ENCODE assay signal across 8 cellular contexts in genomic region chr11:59058120-59058917, GRCh38. TPM values are rescaled to one million over a fixed set of nuclear protein-coding genes. Genes with fewer than 3 reads are reported as not detected.
DNase-seq lines count a peak whose midpoint lies in the region; ATAC-seq and TF ChIP-seq lines count a peak whose summit lies in the region.
"Not testable (repeated sequence)": the region's sequence is repeated elsewhere in the genome, so short reads cannot be mapped to it uniquely, and the experiment has no call there.

No MANE protein-coding gene starts in this region.

- not testable (repeated sequence) for H3K36me3 ChIP-seq in transverse colon

- H3K27me3 ChIP-seq in transverse colon, result peaks cover 26% of the 10 kb centered on the region

- peak; percentile 91 for ATAC-seq in HG02759 (IDR thresholded peaks at IDR 0.05; ENCODE audit: unreplicated experiment)
- peak; percentile 92 for ATAC-seq in activated naive CD8-positive, alpha-beta T cell treated with anti-CD3 and anti-CD28 coated beads, Interleukin-2, amount 50 U/mL, for 24 hours
- ATAC-seq in left cardiac atrium, result peak; percentile 87 to 95

- not testable (repeated sequence) for H3K4me1 Mint-ChIP-seq in activated naive CD8-positive, alpha-beta T cell treated with anti-CD3 and anti-CD28 coated beads, Interleukin-2, amount 50 U/mL, for 24 hours

- intact Hi-C loops in left cardiac atrium (cut with DNase I), result loop anchor here in 1 of 2 donors (5.0 kb wide), 1 partner anchor 101 kb away; no protein-coding TSS in a partner anchor
- intact Hi-C loops in transverse colon (cut with DNase I; ENCODE audit: low total_unique reads), result not testable (repeated sequence)

- TF ChIP-seq EP300 in transverse colon (IDR thresholded peaks at IDR 0.05; ENCODE audit: low read depth), result not testable (repeated sequence)

- H3K4me3 Mint-ChIP-seq in activated naive CD8-positive, alpha-beta T cell treated with anti-CD3 and anti-CD28 coated beads, Interleukin-2, amount 50 U/mL, for 24 hours, result peak overlapping the region; percentile 73

- peak; percentile 93 for DNase-seq in NCI-H1092 treated with DMSO at 0.1 percent for 48 hours (lab: John Stamatoyannopoulos, UW)
- DNase-seq in SW 1271 (lab: John Stamatoyannopoulos, UW), result peak; percentile 50 to 79
- peak; percentile 92 for DNase-seq in activated naive CD8-positive, alpha-beta T cell treated with anti-CD3 and anti-CD28 coated beads, Interleukin-2, amount 50 U/mL, for 24 hours
- DNase-seq in left cardiac atrium, result peak; percentile 60
- peak; percentile 94 for DNase-seq in pons (ENCODE audit: low spot score)
- peak; percentile 90 for DNase-seq in transverse colon

- WGBS in transverse colon (ENCODE audit: low coverage in 1 of 2), 2 donors, result 3 to 6% methylated on average over 8 to 25 of the region's 25 CpGs

- in situ Hi-C loops in transverse colon (cut with MboI; ENCODE audit: low pct_ligation_motif_present in 1 of 4, low pct_unique_long_range_greater_than_20kb in 1 of 4, low sequenced_read_pairs in 3 of 4), result loop anchor here in 1 of 4 donors (25.0 kb wide), 1 partner anchor 396 kb away; no protein-coding TSS in a partner anchor

- TF ChIP-seq POLR2A in transverse colon (IDR thresholded peaks at IDR 0.05), result not testable (repeated sequence)

- TF ChIP-seq CTCF in GM12872 (IDR thresholded peaks at IDR 0.05; ENCODE audit: insufficient read depth, low read depth, low read length) (peak; percentile 90), transverse colon (IDR thresholded peaks at IDR 0.05) (peak; percentile 67 to 89 (median 80))

- H3K27me3 Mint-ChIP-seq in activated naive CD8-positive, alpha-beta T cell treated with anti-CD3 and anti-CD28 coated beads, Interleukin-2, amount 50 U/mL, for 24 hours, result peaks cover 29% of the 10 kb centered on the region

- peak overlapping the region in 3 of 4 donors; percentile 12 to 45 (median 30) for H3K4me3 ChIP-seq in transverse colon

- not testable (repeated sequence) for H3K36me3 Mint-ChIP-seq in activated naive CD8-positive, alpha-beta T cell treated with anti-CD3 and anti-CD28 coated beads, Interleukin-2, amount 50 U/mL, for 24 hours (ENCODE audit: low read depth)

- not testable (repeated sequence) for H3K9me3 Mint-ChIP-seq in activated naive CD8-positive, alpha-beta T cell treated with anti-CD3 and anti-CD28 coated beads, Interleukin-2, amount 50 U/mL, for 24 hours

- not testable (repeated sequence) for H3K27ac Mint-ChIP-seq in activated naive CD8-positive, alpha-beta T cell treated with anti-CD3 and anti-CD28 coated beads, Interleukin-2, amount 50 U/mL, for 24 hours

- not testable (repeated sequence) for H3K27ac ChIP-seq in transverse colon

- H3K4me1 ChIP-seq in transverse colon, result not testable (repeated sequence)

- H3K9me3 ChIP-seq in transverse colon, result not testable (repeated sequence)

RNA-seq across cellular contexts. Expression of gene GLYATL1B, which starts 27.8 kb away (rescaled TPM):
- total RNA-seq in left cardiac atrium (not detected), transverse colon (not detected)

RNA-seq across cellular contexts. Expression of gene FAM111B, which starts 48.7 kb away (rescaled TPM):
- total RNA-seq in left cardiac atrium (1 to 10 TPM in 1 of 2 donors, under 1 TPM in 1; 0.92 to 2.9 TPM), transverse colon (1 to 10 TPM in 1 of 4 donors, under 1 TPM in 3; 0.37 to 1.7 (median 0.40) TPM)
